ENCODE assay signal across 24 cellular contexts in genomic region chr3:147620906-147621305, GRCh38.
A peak's percentile ranks its signal among the peaks of the same experiment; 100 is the strongest.
DNase-seq lines count a peak whose midpoint lies in the region; ATAC-seq and TF ChIP-seq lines count a peak whose summit lies in the region.
"Had no signal": no experiment of that assay in that cellular context is flagged by ENCODE, and none has a peak within 500 bp of the region (broad histone marks: within the 10 kb centered on the region; RNA-seq: fewer than 3 reads in every experiment).

No MANE protein-coding gene starts in this region.

- H2BK120ac ChIP-seq in neuronal stem cell (ENCODE audit: low read depth, low read length), result no peak overlapping the region

- no peak overlapping the region for H3K27ac ChIP-seq in neuronal stem cell (replicated peaks; ENCODE audit: low read length)
- H3K27ac ChIP-seq: body of pancreas, neutrophil, tibial nerve had no signal

- no peak overlapping the region for H3K4me3 ChIP-seq in adipocyte (ENCODE audit: low read length)
- H3K4me3 ChIP-seq in fibroblast of the aortic adventitia (ENCODE audit: low read depth, low read length), result no peak overlapping the region
- H3K4me3 ChIP-seq in neuronal stem cell (ENCODE audit: low read length in 2 of 2), result no peak overlapping the region
- H3K4me3 ChIP-seq: body of pancreas, tibial nerve had no signal

- no peak for ATAC-seq in HG02610 (IDR thresholded peaks at IDR 0.05; ENCODE audit: unreplicated experiment)
- ATAC-seq: activated T-cell treated with anti-CD3 and anti-CD28 coated beads, Interleukin-2, amount 50 U/mL, for 4 hours; body of pancreas; left lobe of liver; PC-3; sciatic nerve had no signal

- no peak overlapping the region for H4K8ac ChIP-seq in neuronal stem cell (ENCODE audit: low read depth, low read length)

- H3K4ac ChIP-seq in neuronal stem cell (ENCODE audit: low read length), result no peak overlapping the region

- no peak overlapping the region for H4K91ac ChIP-seq in neuronal stem cell (ENCODE audit: low read depth, low read length, poor library complexity)

- intact Hi-C loops in posterior cingulate gyrus (cut with DNase I), result no loop called here

- no peak overlapping the region for H3K4me2 ChIP-seq in neuronal stem cell (ENCODE audit: insufficient read depth, low read length, poor library complexity, severe bottlenecking)
- H3K4me2 ChIP-seq: SK-N-SH had no signal

- no peak overlapping the region for H2BK15ac ChIP-seq in neuronal stem cell (ENCODE audit: low read length)

- TF ChIP-seq CTCF in fibroblast of the aortic adventitia (IDR thresholded peaks at IDR 0.05; ENCODE audit: insufficient read depth, low read length), result no peak

- H2BK5ac ChIP-seq in neuronal stem cell (ENCODE audit: low read length), result no peak overlapping the region

- H3K23ac ChIP-seq in neuronal stem cell (ENCODE audit: low read depth, low read length, poor library complexity), result no peak overlapping the region

- H3K18ac ChIP-seq in neuronal stem cell (ENCODE audit: low read length), result no peak overlapping the region

- H3K36me3 ChIP-seq in adipocyte (ENCODE audit: control insufficient read depth, insufficient read depth, low read length, severe bottlenecking) (no peaks in the 10 kb centered on the region), neuronal stem cell (replicated peaks in 1 of 2; ENCODE audit: control insufficient read depth in 2 of 2, insufficient read depth in 2 of 2, low read length in 2 of 2) (no peaks in the 10 kb centered on the region)
- H3K36me3 ChIP-seq: neutrophil, tibial nerve had no signal

- H3K9me3 ChIP-seq in adipocyte (ENCODE audit: control insufficient read depth, low read length), result no peaks in the 10 kb centered on the region
- no peaks in the 10 kb centered on the region for H3K9me3 ChIP-seq in neuronal stem cell (replicated peaks in 1 of 2; ENCODE audit: control insufficient read depth in 2 of 2, insufficient read depth in 1 of 2, low read depth in 1 of 2, low read length in 2 of 2)
- H3K9me3 ChIP-seq: body of pancreas, neutrophil, SK-N-SH, tibial nerve had no signal

- H3K4me1 ChIP-seq in adipocyte (ENCODE audit: control insufficient read depth, insufficient read depth, low read length) (peaks cover 6% of the 10 kb centered on the region), neuronal stem cell (ENCODE audit: control insufficient read depth in 2 of 2, insufficient read depth in 1 of 2, low read depth in 1 of 2, low read length in 2 of 2) (peaks cover 2 to 15% of the 10 kb centered on the region in 2 donors)
- H3K4me1 ChIP-seq: body of pancreas had no signal

- no peak overlapping the region for H2AFZ ChIP-seq in neuronal stem cell (ENCODE audit: low read length)

- no peak overlapping the region for H2BK12ac ChIP-seq in neuronal stem cell (ENCODE audit: low read length)

- H3K9ac ChIP-seq in adipocyte (ENCODE audit: low read length), result no peak overlapping the region
- H3K9ac ChIP-seq in neuronal stem cell (ENCODE audit: low read depth, low read length, poor library complexity), result no peak overlapping the region
- H3K9ac ChIP-seq: SK-N-SH had no signal

- H3K27me3 ChIP-seq in adipocyte (replicated peaks; ENCODE audit: control insufficient read depth, insufficient read depth, low read length) (no peaks in the 10 kb centered on the region), neuronal stem cell (ENCODE audit: control insufficient read depth in 3 of 3, insufficient read depth in 3 of 3, low read depth in 1 of 3, low read length in 3 of 3) (no peaks in the 10 kb centered on the region)
- H3K27me3 ChIP-seq: body of pancreas, neutrophil, tibial nerve had no signal

- no peak overlapping the region for H3K14ac ChIP-seq in neuronal stem cell (ENCODE audit: low read length)

- H2AK5ac ChIP-seq in neuronal stem cell (ENCODE audit: low read depth, low read length), result no peak overlapping the region

- DNase-seq in GM03348 (ENCODE audit: low spot score), result peak; percentile 29
- peak; percentile 20 for DNase-seq in adipocyte (ENCODE audit: low read depth)
- peak; percentile 34 for DNase-seq in fibroblast of the aortic adventitia (ENCODE audit: low read depth)
- no peak for DNase-seq in posterior cingulate gyrus
- DNase-seq in retina, result no peak
- no peak for DNase-seq in neuronal stem cell (ENCODE audit: low spot score)
- DNase-seq: activated gamma-delta T cell; activated naive CD8-positive, alpha-beta T cell treated with anti-CD3 and anti-CD28 coated beads, Interleukin-2, amount 10 ng/mL, durations not matched to agents 7 days and 5 days; activated T-cell treated with anti-CD3 and anti-CD28 coated beads, Interleukin-2, amount 50 U/mL, for 4 hours; body of pancreas; Calu3; DMS79; KG1; MM.1S; NCI-H2029 treated with DMSO at 0.1 percent for 48 hours; NCI-H526; PC-3; SK-N-SH; stimulated activated CD4-positive, alpha-beta T cell treated with anti-CD3 and anti-CD28 coated beads, Interleukin-4, amount 100 ng/mL, for 24 hours had no signal

- H3K79me1 ChIP-seq in neuronal stem cell (ENCODE audit: low read depth, low read length), result no peaks in the 10 kb centered on the region

Comparison
In these comparisons a context has a peak if more than half of its experiments do, and no peak if none do; other contexts are left out.
1. DNase-seq: peak in GM03348 (single experiment), adipocyte (single experiment) and fibroblast of the aortic adventitia (single experiment); none in posterior cingulate gyrus (0 of 10), retina (single experiment) and neuronal stem cell (single experiment).